21 cellular contexts compared by ENCODE assay signal in the genomic region with DNA sequence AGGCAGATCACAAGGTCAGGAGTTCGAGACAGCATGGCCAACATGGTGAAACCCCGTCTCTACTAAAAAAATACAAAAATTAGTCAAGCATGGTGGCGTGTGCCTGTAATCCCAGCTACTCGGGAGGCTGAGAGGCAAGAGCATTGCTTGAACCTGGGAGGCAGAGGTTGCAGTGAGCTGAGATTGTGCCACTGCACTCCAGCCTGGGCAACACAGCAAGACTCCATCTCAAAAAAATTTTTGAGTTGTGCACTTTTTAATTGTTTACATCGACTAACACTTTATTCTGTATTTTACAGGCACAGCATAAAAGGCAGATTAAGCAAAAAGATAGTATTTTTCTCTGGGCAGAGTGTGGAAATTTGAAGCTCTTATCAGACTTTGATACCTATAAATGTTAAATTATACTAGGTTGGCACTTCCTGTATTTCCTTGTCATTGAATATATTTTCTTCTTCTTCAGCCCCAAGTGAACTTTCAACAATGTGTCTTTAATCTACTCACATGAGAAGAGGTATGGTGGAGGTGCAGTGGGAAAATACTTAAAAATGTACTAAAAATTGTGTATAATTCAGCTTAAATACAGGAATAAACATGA.
"Had no signal": no experiment of that assay in that cellular context is flagged by ENCODE, and none has a peak within 500 bp of the region (broad histone marks: within the 10 kb centered on the region; RNA-seq: fewer than 3 reads in every experiment).

No MANE protein-coding gene starts in this region.

- DNase-seq: activated B cell treated with CpG ODN at 0.5 μM for 24 hours; activated CD4-positive, alpha-beta memory T cell treated with anti-CD3 and anti-CD28 coated beads for 36 hours; activated CD4-positive, alpha-beta T cell treated with anti-CD3 and anti-CD28 coated beads for 4 hours; activated CD8-positive, alpha-beta memory T cell treated with anti-CD3 and anti-CD28 coated beads, Interleukin-2, amount 10 ng/mL, durations not matched to agents 7 days and 5 days; activated effector memory CD4-positive, alpha-beta T cell treated with anti-CD3 and anti-CD28 coated beads, Interleukin-2, amount 50 U/mL, for 16 hours; activated naive CD4-positive, alpha-beta T cell treated with anti-CD3 and anti-CD28 coated beads, Interleukin-2, amount 50 U/mL, for 16 hours; activated naive CD8-positive, alpha-beta T cell treated with anti-CD3 and anti-CD28 coated beads, Interleukin-2, amount 50 U/mL, for 24 hours; activated T-cell treated with anti-CD3 and anti-CD28 coated beads for 4 hours; anterior cingulate cortex; body of pancreas; foreskin melanocyte; hypothalamus; nephron progenitor cell; stimulated activated CD4-positive, alpha-beta T cell treated with anti-CD3 and anti-CD28 coated beads, Interleukin-2, amount 100 ng/mL, for 24 hours; stimulated activated naive CD8-positive, alpha-beta T cell treated with anti-CD3 and anti-CD28 coated beads, Interleukin-15, amount 100 ng/mL, for 72 hours; T1000 had no signal

- H3K4me1 ChIP-seq: parathyroid adenoma, tibial nerve had no signal

- H3K27me3 ChIP-seq: body of pancreas, cardiac muscle cell, tibial nerve had no signal

- H3K36me3 ChIP-seq: cardiac muscle cell, tibial nerve had no signal

- H3K27ac ChIP-seq: body of pancreas, cardiac muscle cell, parathyroid adenoma, tibial nerve had no signal

- H3K9me3 Mint-ChIP-seq: activated B cell treated with CpG ODN at 0.5 μM for 24 hours; activated CD4-positive, alpha-beta memory T cell treated with anti-CD3 and anti-CD28 coated beads for 36 hours; activated naive CD8-positive, alpha-beta T cell treated with anti-CD3 and anti-CD28 coated beads, Interleukin-2, amount 50 U/mL, for 24 hours; nephron progenitor cell; stimulated activated effector memory CD8-positive, alpha-beta T cell treated with anti-CD3 and anti-CD28 coated beads, Interleukin-12 subunit alpha, Interleukin-12 subunit beta, amount 100 ng/mL, for 72 hours; stimulated activated naive CD8-positive, alpha-beta T cell treated with anti-CD3 and anti-CD28 coated beads, Interleukin-15, amount 100 ng/mL, for 72 hours had no signal

- H3K9me3 ChIP-seq: body of pancreas, tibial nerve had no signal

- H3K4me3 ChIP-seq: body of pancreas, cardiac muscle cell, tibial nerve had no signal

- H3K4me3 Mint-ChIP-seq: activated B cell treated with CpG ODN at 0.5 μM for 24 hours; activated CD4-positive, alpha-beta memory T cell treated with anti-CD3 and anti-CD28 coated beads for 36 hours; activated CD8-positive, alpha-beta memory T cell treated with anti-CD3 and anti-CD28 coated beads, Interleukin-2, amount 10 ng/mL, durations not matched to agents 7 days and 5 days; activated naive CD8-positive, alpha-beta T cell treated with anti-CD3 and anti-CD28 coated beads, Interleukin-2, amount 50 U/mL, for 24 hours; nephron progenitor cell; stimulated activated effector memory CD8-positive, alpha-beta T cell treated with anti-CD3 and anti-CD28 coated beads, Interleukin-12 subunit alpha, Interleukin-12 subunit beta, amount 100 ng/mL, for 72 hours; stimulated activated naive CD8-positive, alpha-beta T cell treated with anti-CD3 and anti-CD28 coated beads, Interleukin-15, amount 100 ng/mL, for 72 hours; T-helper 1 cell treated with Interleukin-12 subunit alpha and Interleukin-12 subunit beta and Interleukin-4 antibody, amounts not matched to agents 30 μg/mL and 1 μg/mL, for 36 hours had no signal

- H3K27me3 Mint-ChIP-seq: activated CD4-positive, alpha-beta memory T cell treated with anti-CD3 and anti-CD28 coated beads for 36 hours had no signal

- H3K27ac Mint-ChIP-seq: activated B cell treated with CpG ODN at 0.5 μM for 24 hours; activated CD4-positive, alpha-beta memory T cell treated with anti-CD3 and anti-CD28 coated beads for 36 hours; activated CD8-positive, alpha-beta memory T cell treated with anti-CD3 and anti-CD28 coated beads, Interleukin-2, amount 10 ng/mL, durations not matched to agents 7 days and 5 days; activated naive CD8-positive, alpha-beta T cell treated with anti-CD3 and anti-CD28 coated beads, Interleukin-2, amount 50 U/mL, for 24 hours; nephron progenitor cell; stimulated activated effector memory CD8-positive, alpha-beta T cell treated with anti-CD3 and anti-CD28 coated beads, Interleukin-12 subunit alpha, Interleukin-12 subunit beta, amount 100 ng/mL, for 72 hours; stimulated activated naive CD8-positive, alpha-beta T cell treated with anti-CD3 and anti-CD28 coated beads, Interleukin-15, amount 100 ng/mL, for 72 hours; T-helper 1 cell treated with Interleukin-12 subunit alpha and Interleukin-12 subunit beta and Interleukin-4 antibody, amounts not matched to agents 30 μg/mL and 1 μg/mL, for 36 hours had no signal

- H3K36me3 Mint-ChIP-seq: activated CD4-positive, alpha-beta memory T cell treated with anti-CD3 and anti-CD28 coated beads for 36 hours; activated CD8-positive, alpha-beta memory T cell treated with anti-CD3 and anti-CD28 coated beads, Interleukin-2, amount 10 ng/mL, durations not matched to agents 7 days and 5 days; stimulated activated effector memory CD8-positive, alpha-beta T cell treated with anti-CD3 and anti-CD28 coated beads, Interleukin-12 subunit alpha, Interleukin-12 subunit beta, amount 100 ng/mL, for 72 hours had no signal

- H3K4me1 Mint-ChIP-seq: activated B cell treated with CpG ODN at 0.5 μM for 24 hours; activated naive CD8-positive, alpha-beta T cell treated with anti-CD3 and anti-CD28 coated beads, Interleukin-2, amount 50 U/mL, for 24 hours; nephron progenitor cell; stimulated activated naive CD8-positive, alpha-beta T cell treated with anti-CD3 and anti-CD28 coated beads, Interleukin-15, amount 100 ng/mL, for 72 hours had no signal
